11 cellular contexts compared by ENCODE assay signal in the genomic region with DNA sequence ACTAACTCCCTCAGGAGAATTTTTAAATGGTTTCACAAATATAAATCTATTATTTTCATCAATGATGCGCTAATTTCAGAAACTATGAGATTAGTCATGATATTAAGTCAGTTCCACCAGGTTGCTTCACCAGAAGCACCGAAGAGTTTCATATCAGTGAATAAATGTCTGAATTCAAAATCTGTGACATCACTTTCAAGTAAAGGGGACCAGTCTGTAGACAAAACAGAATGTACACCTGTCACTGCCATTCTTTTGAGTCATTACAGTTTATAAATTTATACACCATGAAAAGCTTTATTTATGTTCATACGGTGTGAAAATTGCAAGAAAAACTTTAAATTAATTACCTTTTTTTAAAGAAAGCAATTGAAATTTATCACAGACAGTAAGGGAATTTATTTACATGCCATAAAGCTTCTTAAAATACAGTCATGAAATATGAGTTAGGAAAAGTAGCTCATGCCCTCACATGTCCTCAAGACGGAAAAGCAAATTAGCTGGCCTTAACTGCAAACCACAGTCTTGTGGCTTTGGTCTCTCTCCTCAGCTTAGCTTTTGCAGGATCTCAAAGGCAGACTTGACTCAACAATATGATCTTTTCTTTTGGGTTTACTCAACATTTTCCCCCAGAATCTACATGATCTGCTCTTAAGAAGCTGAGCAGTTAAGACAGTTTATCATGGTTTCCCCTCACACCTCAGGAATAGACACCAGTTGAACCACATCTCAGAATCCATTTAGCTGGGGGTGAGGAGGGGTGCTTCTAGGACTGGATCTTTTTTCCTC.
A peak's percentile ranks its signal among the peaks of the same experiment; 100 is the strongest.
DNase-seq lines count a peak whose midpoint lies in the region; ATAC-seq, FAIRE-seq and TF ChIP-seq lines count a peak whose summit lies in the region.
"Had no signal": no experiment of that assay in that cellular context is flagged by ENCODE, and none has a peak within 500 bp of the region (broad histone marks: within the 10 kb centered on the region; RNA-seq: fewer than 3 reads in every experiment).

No MANE protein-coding gene starts in this region.

- intact Hi-C loops in stomach (cut with DNase I; ENCODE audit: low total_unique reads) = no loop called here

- H3K4me1 Mint-ChIP-seq in glutamatergic neuron (ENCODE audit: low read depth, unreplicated experiment) = peaks cover 34% of the 10 kb centered on the region

- H3K9me3 Mint-ChIP-seq in glutamatergic neuron (ENCODE audit: unreplicated experiment) = no peaks in the 10 kb centered on the region

- FAIRE-seq in GM19239 (lab: Jason Lieb, UNC) = peak; percentile 45

- no peaks in the 10 kb centered on the region for H3K27me3 ChIP-seq in stomach

- H3K36me3 Mint-ChIP-seq in glutamatergic neuron (ENCODE audit: unreplicated experiment) = no peaks in the 10 kb centered on the region
- H3K36me3 Mint-ChIP-seq: activated naive CD8-positive, alpha-beta T cell had no signal

- H3K9me3 ChIP-seq in stomach = no peaks in the 10 kb centered on the region
- H3K9me3 ChIP-seq: Caco-2 had no signal

- no peak for TF ChIP-seq EP300 in stomach (IDR thresholded peaks at IDR 0.05)

- no peak overlapping the region for H3K4me3 Mint-ChIP-seq in glutamatergic neuron (ENCODE audit: unreplicated experiment)
- H3K4me3 Mint-ChIP-seq: activated naive CD8-positive, alpha-beta T cell had no signal

- H3K36me3 ChIP-seq in stomach = no peaks in the 10 kb centered on the region

- H3K4me3 ChIP-seq in stomach = no peak overlapping the region

- H3K27me3 Mint-ChIP-seq in glutamatergic neuron (ENCODE audit: unreplicated experiment) = no peaks in the 10 kb centered on the region
- H3K27me3 Mint-ChIP-seq: activated naive CD8-positive, alpha-beta T cell had no signal

- no peak for TF ChIP-seq POLR2A in stomach (IDR thresholded peaks at IDR 0.05)

- TF ChIP-seq CTCF in stomach (IDR thresholded peaks at IDR 0.05) (no peak), glutamatergic neuron (IDR thresholded peaks at IDR 0.05; ENCODE audit: partially characterized antibody, unreplicated experiment) (no peak)

- 56 to 73% (median 62%) methylated on average over 4 of the region's 4 CpGs for WGBS in stomach, 5 donors

- H3K27ac Mint-ChIP-seq in glutamatergic neuron (ENCODE audit: unreplicated experiment) = no peak overlapping the region
- H3K27ac Mint-ChIP-seq: activated naive CD8-positive, alpha-beta T cell had no signal

- peak; percentile 85 for ATAC-seq in HG03039 (IDR thresholded peaks at IDR 0.05; ENCODE audit: unreplicated experiment)
- ATAC-seq: left cardiac atrium had no signal

- DNase-seq in AG08395 (ENCODE audit: low spot score) (peak; percentile 35), GM19239 (ENCODE audit: insufficient read length, low spot score) (no peak), OCI-M1 (lab: John Stamatoyannopoulos, UW) (peak; percentile 85), activated gamma-delta T cell (lab: John Stamatoyannopoulos, UW) (no peak), stomach (no peak), glutamatergic neuron (no peak), NCI-H2227 (lab: John Stamatoyannopoulos, UW; ENCODE audit: unreplicated experiment) (no peak)
- DNase-seq: Caco-2, left cardiac atrium had no signal

- H3K27ac ChIP-seq in stomach = no peak overlapping the region

- H3K4me1 ChIP-seq in stomach = peaks cover 0 to 6% (median 3%) of the 10 kb centered on the region in 4 donors
- H3K4me1 ChIP-seq: Caco-2 had no signal

Comparison
In these comparisons a context has a peak if more than half of its experiments do, and no peak if none do; other contexts are left out.
1. DNase-seq: peak in AG08395 (single experiment) and OCI-M1 (single experiment); none in GM19239 (single experiment), activated gamma-delta T cell (single experiment), stomach (single experiment), glutamatergic neuron (single experiment) and NCI-H2227 (single experiment).